ENCODE assay signal across 1 cellular context in the genomic region with DNA sequence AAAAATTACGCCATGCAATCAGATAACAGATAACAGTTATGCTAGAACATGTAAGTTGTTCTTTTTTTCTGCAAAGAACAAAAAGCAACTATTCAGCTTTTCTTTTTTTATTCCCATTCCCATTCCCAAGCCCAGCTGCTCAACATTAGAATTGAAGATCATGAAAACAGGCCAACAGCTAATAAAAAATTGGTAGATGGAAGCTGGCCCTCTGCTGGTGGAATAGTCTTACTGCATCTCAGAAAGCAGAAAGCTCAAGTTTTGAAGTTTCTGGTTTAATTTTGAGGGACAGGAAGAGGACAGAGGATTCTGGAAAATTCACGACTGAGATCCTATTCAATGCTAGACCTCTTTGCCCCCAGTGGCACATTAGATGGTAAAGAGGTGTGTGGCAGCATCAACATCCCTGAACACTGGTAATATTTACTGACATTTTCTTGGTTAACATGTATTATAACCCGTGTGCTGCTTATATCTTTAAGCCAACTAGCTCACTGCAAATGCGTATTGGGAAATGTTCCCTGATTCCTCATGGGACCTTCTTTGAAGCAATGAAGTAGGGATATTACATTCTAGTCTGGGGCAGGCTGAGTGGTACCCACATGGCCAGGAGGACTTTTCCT.
TF ChIP-seq lines count a peak whose summit lies in the region.

No MANE protein-coding gene starts in this region.

TF ChIP-seq in K562, 482 proteins besides CTCF, POLR2A, EP300 and RAD21 (continued from another document):
- TF ChIP-seq, protein P1, sequence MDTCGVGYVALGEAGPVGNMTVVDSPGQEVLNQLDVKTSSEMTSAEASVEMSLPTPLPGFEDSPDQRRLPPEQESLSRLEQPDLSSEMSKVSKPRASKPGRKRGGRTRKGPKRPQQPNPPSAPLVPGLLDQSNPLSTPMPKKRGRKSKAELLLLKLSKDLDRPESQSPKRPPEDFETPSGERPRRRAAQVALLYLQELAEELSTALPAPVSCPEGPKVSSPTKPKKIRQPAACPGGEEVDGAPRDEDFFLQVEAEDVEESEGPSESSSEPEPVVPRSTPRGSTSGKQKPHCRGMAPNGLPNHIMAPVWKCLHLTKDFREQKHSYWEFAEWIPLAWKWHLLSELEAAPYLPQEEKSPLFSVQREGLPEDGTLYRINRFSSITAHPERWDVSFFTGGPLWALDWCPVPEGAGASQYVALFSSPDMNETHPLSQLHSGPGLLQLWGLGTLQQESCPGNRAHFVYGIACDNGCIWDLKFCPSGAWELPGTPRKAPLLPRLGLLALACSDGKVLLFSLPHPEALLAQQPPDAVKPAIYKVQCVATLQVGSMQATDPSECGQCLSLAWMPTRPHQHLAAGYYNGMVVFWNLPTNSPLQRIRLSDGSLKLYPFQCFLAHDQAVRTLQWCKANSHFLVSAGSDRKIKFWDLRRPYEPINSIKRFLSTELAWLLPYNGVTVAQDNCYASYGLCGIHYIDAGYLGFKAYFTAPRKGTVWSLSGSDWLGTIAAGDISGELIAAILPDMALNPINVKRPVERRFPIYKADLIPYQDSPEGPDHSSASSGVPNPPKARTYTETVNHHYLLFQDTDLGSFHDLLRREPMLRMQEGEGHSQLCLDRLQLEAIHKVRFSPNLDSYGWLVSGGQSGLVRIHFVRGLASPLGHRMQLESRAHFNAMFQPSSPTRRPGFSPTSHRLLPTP (IDR thresholded peaks at IDR 0.05; ENCODE audit: borderline replicate concordance, extremely low read depth, insufficient read length): no peak
- TF ChIP-seq SREBF2 (CRISPR knock-in tag; IDR thresholded peaks at IDR 0.05) (no peak), MTA1 (IDR thresholded peaks at IDR 0.05; ENCODE audit: borderline replicate concordance) (no peak), EZH2 (IDR thresholded peaks at IDR 0.05; ENCODE audit: borderline replicate concordance, low read depth, low read length) (no peak), TEAD4 (IDR thresholded peaks at IDR 0.05; ENCODE audit: low read length) (no peak), TEAD4 (CRISPR knock-in tag; IDR thresholded peaks at IDR 0.05; ENCODE audit: borderline replicate concordance) (no peak), SAFB (IDR thresholded peaks at IDR 0.05; ENCODE audit: borderline replicate concordance, low read depth, low read length) (no peak), ZNF174 (CRISPR knock-in tag; IDR thresholded peaks at IDR 0.05) (no peak), SRSF7 (optimal IDR thresholded peaks at IDR 0.05; ENCODE audit: low read depth, low read length) (no peak), GTF2E2 (tag; IDR thresholded peaks at IDR 0.05) (no peak), RBBP5 (IDR thresholded peaks at IDR 0.05; ENCODE audit: borderline replicate concordance, insufficient read depth, low read length, poor library complexity, severe bottlenecking) (no peak), NFE2 (IDR thresholded peaks at IDR 0.05; ENCODE audit: low read depth) (no peak), PCBP1 (IDR thresholded peaks at IDR 0.05; ENCODE audit: low read depth, low read length, poor library complexity, severe bottlenecking) (no peak)
- TF ChIP-seq, protein P2, sequence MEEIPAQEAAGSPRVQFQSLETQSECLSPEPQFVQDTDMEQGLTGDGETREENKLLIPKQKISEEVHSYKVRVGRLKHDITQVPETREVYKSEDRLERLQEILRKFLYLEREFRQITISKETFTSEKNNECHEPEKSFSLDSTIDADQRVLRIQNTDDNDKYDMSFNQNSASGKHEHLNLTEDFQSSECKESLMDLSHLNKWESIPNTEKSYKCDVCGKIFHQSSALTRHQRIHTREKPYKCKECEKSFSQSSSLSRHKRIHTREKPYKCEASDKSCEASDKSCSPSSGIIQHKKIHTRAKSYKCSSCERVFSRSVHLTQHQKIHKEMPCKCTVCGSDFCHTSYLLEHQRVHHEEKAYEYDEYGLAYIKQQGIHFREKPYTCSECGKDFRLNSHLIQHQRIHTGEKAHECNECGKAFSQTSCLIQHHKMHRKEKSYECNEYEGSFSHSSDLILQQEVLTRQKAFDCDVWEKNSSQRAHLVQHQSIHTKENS (CRISPR knock-in tag; IDR thresholded peaks at IDR 0.05): no peak
TF ChIP-seq in K562: peak in this region for 0.
